18 cellular contexts compared by ENCODE assay signal in the genomic region with DNA sequence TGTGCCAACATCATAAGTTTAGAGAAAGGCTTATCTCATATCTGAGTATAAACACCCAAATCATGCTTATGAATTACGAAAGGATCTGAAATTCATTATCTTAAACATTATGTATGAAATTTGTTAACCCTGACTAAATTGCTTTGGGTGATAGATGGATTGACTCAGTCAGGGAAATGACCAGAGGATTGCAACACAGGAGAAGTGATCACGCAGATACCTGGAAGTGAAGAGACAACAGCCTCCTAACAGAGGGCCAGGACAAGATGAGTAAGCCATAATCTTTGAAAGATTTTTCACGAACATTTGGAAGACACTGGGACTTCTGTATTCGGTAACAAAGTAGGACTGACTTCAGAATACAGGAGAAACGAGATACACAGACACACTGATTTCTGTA.
"Had no signal": no experiment of that assay in that cellular context is flagged by ENCODE, and none has a peak within 500 bp of the region (broad histone marks: within the 10 kb centered on the region; RNA-seq: fewer than 3 reads in every experiment).

No MANE protein-coding gene starts in this region.

- DNase-seq: cerebellar nuclear complex; colonic mucosa; effector CD4-positive, alpha-beta T cell; endodermal cell; kidney glomerular epithelial cell; naive thymus-derived CD4-positive, alpha-beta T cell; nephron progenitor cell; retina; right lobe of liver; stimulated activated CD4-positive, alpha-beta T cell treated with anti-CD3 and anti-CD28 coated beads, Interleukin-4, amount 100 ng/mL, for 24 hours; stimulated activated naive CD8-positive, alpha-beta T cell treated with anti-CD3 and anti-CD28 coated beads, Interleukin-15, amount 100 ng/mL, for 72 hours; transverse colon had no signal

- H3K36me3 Mint-ChIP-seq: naive thymus-derived CD4-positive, alpha-beta T cell; stimulated activated memory B cell treated with anti-CD40 and anti-IgM and Interleukin-4, amounts not matched to agents 10 μg/mL and 1 μg/mL and 100 μg/mL, for 72 hours had no signal

- H3K9me3 ChIP-seq: colonic mucosa, esophagus muscularis mucosa, prostate gland, right lobe of liver, thoracic aorta, transverse colon had no signal

- H3K4me3 Mint-ChIP-seq: endodermal cell; naive thymus-derived CD4-positive, alpha-beta T cell; nephron progenitor cell; stimulated activated memory B cell treated with anti-CD40 and anti-IgM and Interleukin-4, amounts not matched to agents 10 μg/mL and 1 μg/mL and 100 μg/mL, for 72 hours; stimulated activated naive CD8-positive, alpha-beta T cell treated with anti-CD3 and anti-CD28 coated beads, Interleukin-15, amount 100 ng/mL, for 72 hours had no signal

- H3K4me1 ChIP-seq: colonic mucosa, parathyroid adenoma, prostate gland, right lobe of liver, transverse colon had no signal

- FAIRE-seq: islet of Langerhans had no signal

- H3K27me3 ChIP-seq: colonic mucosa, esophagus muscularis mucosa, right lobe of liver, transverse colon had no signal

- H3K36me3 ChIP-seq: colonic mucosa, esophagus muscularis mucosa, prostate gland, right lobe of liver, thoracic aorta, transverse colon had no signal

- H3K27me3 Mint-ChIP-seq: naive thymus-derived CD4-positive, alpha-beta T cell; stimulated activated memory B cell treated with anti-CD40 and anti-IgM and Interleukin-4, amounts not matched to agents 10 μg/mL and 1 μg/mL and 100 μg/mL, for 72 hours; stimulated activated naive CD8-positive, alpha-beta T cell treated with anti-CD3 and anti-CD28 coated beads, Interleukin-15, amount 100 ng/mL, for 72 hours had no signal

- H3K9me3 Mint-ChIP-seq: endodermal cell; nephron progenitor cell; stimulated activated memory B cell treated with anti-CD40 and anti-IgM and Interleukin-4, amounts not matched to agents 10 μg/mL and 1 μg/mL and 100 μg/mL, for 72 hours had no signal

- H3K4me1 Mint-ChIP-seq: naive thymus-derived CD4-positive, alpha-beta T cell; nephron progenitor cell; stimulated activated memory B cell treated with anti-CD40 and anti-IgM and Interleukin-4, amounts not matched to agents 10 μg/mL and 1 μg/mL and 100 μg/mL, for 72 hours; stimulated activated naive CD8-positive, alpha-beta T cell treated with anti-CD3 and anti-CD28 coated beads, Interleukin-15, amount 100 ng/mL, for 72 hours had no signal

- ATAC-seq: naive thymus-derived CD4-positive, alpha-beta T cell; right lobe of liver; stimulated activated memory B cell treated with anti-CD40 and anti-IgM and Interleukin-4, amounts not matched to agents 10 μg/mL and 1 μg/mL and 100 μg/mL, for 72 hours; stimulated activated naive CD8-positive, alpha-beta T cell treated with anti-CD3 and anti-CD28 coated beads, Interleukin-15, amount 100 ng/mL, for 72 hours had no signal

- H3K4me3 ChIP-seq: colonic mucosa, esophagus muscularis mucosa, prostate gland, right lobe of liver, thoracic aorta, transverse colon had no signal

- H3K27ac Mint-ChIP-seq: endodermal cell; naive thymus-derived CD4-positive, alpha-beta T cell; nephron progenitor cell; stimulated activated memory B cell treated with anti-CD40 and anti-IgM and Interleukin-4, amounts not matched to agents 10 μg/mL and 1 μg/mL and 100 μg/mL, for 72 hours had no signal

- H3K27ac ChIP-seq: colonic mucosa, esophagus muscularis mucosa, parathyroid adenoma, prostate gland, right lobe of liver, thoracic aorta, transverse colon had no signal
